ENCODE assay signal across 23 cellular contexts in genomic region chr6:167127785-167128531, GRCh38. TPM values are rescaled to one million over a fixed set of nuclear protein-coding genes. Genes with fewer than 3 reads are reported as not detected.
DNase-seq lines count a peak whose midpoint lies in the region; ATAC-seq, FAIRE-seq and TF ChIP-seq lines count a peak whose summit lies in the region.
"Had no signal": no experiment of that assay in that cellular context is flagged by ENCODE, and none has a peak within 500 bp of the region (broad histone marks: within the 10 kb centered on the region; RNA-seq: fewer than 3 reads in every experiment).

No MANE protein-coding gene starts in this region.

- DNase-seq in HepG2 (ENCODE audit: low spot score), result no peak
- DNase-seq in right lobe of liver, result no peak
- no peak for DNase-seq in GM12878 (ENCODE audit: low read depth, low spot score)
- DNase-seq in stimulated activated naive B cell treated with anti-CD40 and anti-IgM and Interleukin-4, amounts not matched to agents 10 μg/mL and 1 μg/mL and 100 μg/mL, for 72 hours, result no peak
- no peak for DNase-seq in PC-3
- DNase-seq in NCI-H69 (lab: John Stamatoyannopoulos, UW), result no peak
- DNase-seq: activated CD4-positive, alpha-beta T cell treated with anti-CD3 and anti-CD28 coated beads, Interleukin-2, amount 10 ng/mL, durations not matched to agents 7 days and 5 days; activated naive CD4-positive, alpha-beta T cell treated with anti-CD3 and anti-CD28 coated beads, Interleukin-2, amount 50 U/mL, for 16 hours; NCI-H1105; NK-92 treated with Interleukin-12 subunit alpha and Interleukin-12 subunit beta, amount 100 ng/mL, for 24 hours; occipital lobe; RPMI8226; stomach had no signal

- no peak for TF ChIP-seq EP300 in HepG2 (IDR thresholded peaks at IDR 0.05; ENCODE audit: low read depth in 2 of 2, low read length in 2 of 2)
- no peak for TF ChIP-seq EP300 in HepG2 (CRISPR knock-in tag; IDR thresholded peaks at IDR 0.05; ENCODE audit: borderline replicate concordance)
- TF ChIP-seq EP300 in GM12878 (IDR thresholded peaks at IDR 0.05; ENCODE audit: borderline replicate concordance in 1 of 2, control insufficient read depth in 1 of 2, low read depth in 2 of 2, low read length in 2 of 2), result no peak

- H3K4me1 Mint-ChIP-seq in stimulated activated naive B cell treated with anti-CD40 and anti-IgM and Interleukin-4, amounts not matched to agents 10 μg/mL and 1 μg/mL and 100 μg/mL, for 72 hours, result peaks cover 63 to 90% of the 10 kb centered on the region in 2 donors

- POLR2A ChIA-PET in HepG2 (lab: Yijun Ruan, JAX) (interaction anchor here (1.2 kb wide), 1 partner anchor 13 kb away, joined by 5 read pairs; no protein-coding TSS in a partner anchor), GM12878 (lab: Charles Lee) (interaction anchor here (0.8 to 14.7 kb wide), 8 partner anchors 8 to 85 kb away, joined by 3 to 279 read pairs (median 6); partner anchors contain the start of gene CCR6), PC-3 (lab: Charles Lee; ENCODE audit: unreplicated experiment) (no interaction called here)

- H3K4me3 Mint-ChIP-seq in stimulated activated naive B cell treated with anti-CD40 and anti-IgM and Interleukin-4, amounts not matched to agents 10 μg/mL and 1 μg/mL and 100 μg/mL, for 72 hours, result peak overlapping the region; percentile 28 to 39
- H3K4me3 Mint-ChIP-seq: activated CD4-positive, alpha-beta T cell treated with anti-CD3 and anti-CD28 coated beads, Interleukin-2, amount 10 ng/mL, durations not matched to agents 7 days and 5 days had no signal

- no peak for TF ChIP-seq RAD21 in HepG2 (CRISPR knock-in tag; IDR thresholded peaks at IDR 0.05)
- no peak for TF ChIP-seq RAD21 in GM12878 (IDR thresholded peaks at IDR 0.05; ENCODE audit: insufficient read depth, low read depth, low read length)

- 80% methylated on average over 14 of the region's 14 CpGs for WGBS in HepG2 (ENCODE audit: low lambda C conversion rate)
- 71% methylated on average over 5 of the region's 14 CpGs for WGBS in right lobe of liver (ENCODE audit: insufficient coverage, low coverage, low lambda C conversion rate, missing lambda C conversion rate)
- 10% methylated on average over 14 of the region's 14 CpGs for WGBS in GM12878 (ENCODE audit: insufficient coverage, insufficient replicate concordance, low lambda C conversion rate, missing lambda C conversion rate)

- CTCF ChIA-PET in HepG2 (lab: Yijun Ruan, JAX; ENCODE audit: low intra/inter-chr PET ratio, low total read pairs), result no interaction called here
- CTCF ChIA-PET in GM12878 (lab: Yijun Ruan, JAX), result interaction anchor here (0.6 to 5.3 kb wide), 17 partner anchors 12 to 747 kb away, joined by 3 to 60 read pairs (median 5); partner anchors contain the start of gene CEP43
- CTCF ChIA-PET in PC-3 (lab: Charles Lee), result no interaction called here

- H3K79me2 ChIP-seq in HepG2 (ENCODE audit: insufficient read depth, low read length) (peaks cover 9% of the 10 kb centered on the region), GM12878 (ENCODE audit: control insufficient read depth, insufficient read depth, low read length) (peaks cover 14% of the 10 kb centered on the region), PC-3 (ENCODE audit: low read length) (no peaks in the 10 kb centered on the region)

- no peak overlapping the region for H3K9ac ChIP-seq in HepG2 (ENCODE audit: insufficient read depth, low read depth, low read length)
- H3K9ac ChIP-seq in GM12878 (ENCODE audit: control insufficient read depth, insufficient read depth, low read length), result no peak overlapping the region
- no peak overlapping the region for H3K9ac ChIP-seq in PC-3 (ENCODE audit: low read length)
- H3K9ac ChIP-seq: BLaER1 had no signal

- no peak for ATAC-seq in HepG2
- ATAC-seq in right lobe of liver, result no peak
- peak; percentile 58 for ATAC-seq in HG02943 (IDR thresholded peaks at IDR 0.05; ENCODE audit: low read depth, unreplicated experiment)
- ATAC-seq in GM12878, result peak; percentile 44
- peak in 1 of 2 donors; percentile 21 for ATAC-seq in stimulated activated naive B cell treated with anti-CD40 and anti-IgM and Interleukin-4, amounts not matched to agents 10 μg/mL and 1 μg/mL and 100 μg/mL, for 72 hours (replicated peaks)
- ATAC-seq in PC-3, result no peak
- no peak for ATAC-seq in HG02870 (IDR thresholded peaks at IDR 0.05; ENCODE audit: unreplicated experiment)
- ATAC-seq: HCT116 had no signal

- no peak for FAIRE-seq in HepG2 (lab: Jason Lieb, UNC)
- no peak for FAIRE-seq in GM12878 (lab: Jason Lieb, UNC)
- FAIRE-seq: colon had no signal

- H3K9me3 Mint-ChIP-seq in stimulated activated naive B cell treated with anti-CD40 and anti-IgM and Interleukin-4, amounts not matched to agents 10 μg/mL and 1 μg/mL and 100 μg/mL, for 72 hours, result peaks cover 2 to 4% of the 10 kb centered on the region in 2 donors

- H3K27me3 ChIP-seq in HepG2 (ENCODE audit: control insufficient read depth in 1 of 2, insufficient read depth in 2 of 2, low read length in 2 of 2), result no peaks in the 10 kb centered on the region
- H3K27me3 ChIP-seq in right lobe of liver, result no peaks in the 10 kb centered on the region
- no peaks in the 10 kb centered on the region for H3K27me3 ChIP-seq in GM12878 (replicated peaks in 1 of 2; ENCODE audit: control insufficient read depth in 2 of 2, insufficient read depth in 2 of 2, low read length in 1 of 2)
- peaks cover 24% of the 10 kb centered on the region for H3K27me3 ChIP-seq in PC-3 (ENCODE audit: low read length)
- H3K27me3 ChIP-seq: BLaER1, right atrium auricular region had no signal

- H2AFZ ChIP-seq in HepG2 (ENCODE audit: low read length), result no peak overlapping the region
- H2AFZ ChIP-seq in GM12878 (ENCODE audit: control insufficient read depth, low read depth, low read length), result no peak overlapping the region
- no peak overlapping the region for H2AFZ ChIP-seq in PC-3 (ENCODE audit: low read length)

- H3K4me1 ChIP-seq in HepG2 (ENCODE audit: insufficient read depth, low read length), result peaks cover 72% of the 10 kb centered on the region
- peaks cover 0 to 7% (median 2%) of the 10 kb centered on the region in 4 donors for H3K4me1 ChIP-seq in right lobe of liver
- H3K4me1 ChIP-seq in GM12878 (ENCODE audit: control insufficient read depth, insufficient read depth, low read length), result peaks cover 36% of the 10 kb centered on the region
- H3K4me1 ChIP-seq in PC-3 (ENCODE audit: insufficient read depth, low read length), result no peaks in the 10 kb centered on the region
- H3K4me1 ChIP-seq: right atrium auricular region had no signal

- H3K27ac ChIP-seq in HepG2 (ENCODE audit: extremely low read length, insufficient read depth, low read length), result no peak overlapping the region
- H3K27ac ChIP-seq in right lobe of liver, result no peak overlapping the region
- H3K27ac ChIP-seq in GM12878 (ENCODE audit: control insufficient read depth, insufficient read depth), result peak overlapping the region; percentile 21; the same call in 1 of the 2 replicates
- no peak overlapping the region for H3K27ac ChIP-seq in PC-3 (ENCODE audit: low read length)
- H3K27ac ChIP-seq: 22Rv1, BLaER1, right atrium auricular region, stomach had no signal

- no peaks in the 10 kb centered on the region for H3K9me3 ChIP-seq in HepG2 (ENCODE audit: low read length)
- no peaks in the 10 kb centered on the region for H3K9me3 ChIP-seq in right lobe of liver
- H3K9me3 ChIP-seq in GM12878 (replicated peaks; ENCODE audit: control insufficient read depth, insufficient read depth, low read length), result peaks cover 5% of the 10 kb centered on the region; the same call in 2 of the 3 replicates
- no peaks in the 10 kb centered on the region for H3K9me3 ChIP-seq in PC-3 (ENCODE audit: low read length)
- H3K9me3 ChIP-seq: right atrium auricular region, stomach had no signal

- in situ Hi-C loops in HepG2 (cut with HindIII; ENCODE audit: extremely low pct_ligation_motif_present, low pct_unique_long_range_greater_than_20kb), result loop anchor here (25.0 kb wide), 1 partner anchor 116 kb away; no protein-coding TSS in a partner anchor
- in situ Hi-C loops in GM12878 (cut with MboI), result loop anchor here (25.0 kb wide), 1 partner anchor 116 kb away; no protein-coding TSS in a partner anchor

- H3K27me3 Mint-ChIP-seq in stimulated activated naive B cell treated with anti-CD40 and anti-IgM and Interleukin-4, amounts not matched to agents 10 μg/mL and 1 μg/mL and 100 μg/mL, for 72 hours, result no peaks in the 10 kb centered on the region
- H3K27me3 Mint-ChIP-seq: activated CD4-positive, alpha-beta T cell treated with anti-CD3 and anti-CD28 coated beads, Interleukin-2, amount 10 ng/mL, durations not matched to agents 7 days and 5 days had no signal

- H3K36me3 ChIP-seq in HepG2 (replicated peaks in 1 of 2; ENCODE audit: control insufficient read depth in 1 of 2, insufficient read depth in 2 of 2, low read length in 2 of 2), result 0 out of 5 replicates have a peak, but pooled peaks cover 0 to 4% of the 10 kb centered on the region in 2 experiments
- H3K36me3 ChIP-seq in right lobe of liver, result no peaks in the 10 kb centered on the region
- H3K36me3 ChIP-seq in GM12878 (ENCODE audit: control insufficient read depth in 2 of 2, insufficient read depth in 2 of 2, low read length in 1 of 2), result no peaks in the 10 kb centered on the region
- no peaks in the 10 kb centered on the region for H3K36me3 ChIP-seq in PC-3 (ENCODE audit: low read depth, low read length)
- H3K36me3 ChIP-seq: BLaER1, right atrium auricular region, stomach had no signal

- no peaks in the 10 kb centered on the region for H3K9me2 ChIP-seq in PC-3 (replicated peaks; ENCODE audit: low read length)

- peak overlapping the region; percentile 72 for H3K27ac Mint-ChIP-seq in stimulated activated naive B cell treated with anti-CD40 and anti-IgM and Interleukin-4, amounts not matched to agents 10 μg/mL and 1 μg/mL and 100 μg/mL, for 72 hours
- H3K27ac Mint-ChIP-seq: activated CD4-positive, alpha-beta T cell treated with anti-CD3 and anti-CD28 coated beads, Interleukin-2, amount 10 ng/mL, durations not matched to agents 7 days and 5 days had no signal

- TF ChIP-seq POLR2A in HepG2 (IDR thresholded peaks at IDR 0.05; ENCODE audit: insufficient read depth in 1 of 2, low read depth in 2 of 2, low read length in 2 of 2) (no peak), right lobe of liver (IDR thresholded peaks at IDR 0.05) (no peak), GM12878 (IDR thresholded peaks at IDR 0.05; ENCODE audit: low read depth, low read length) (no peak)

- no TSS peak for BruUV-seq in HepG2 (replicated peaks; lab: Mats Ljungman, UMichigan)
- BruUV-seq in GM12878 (replicated peaks; lab: Mats Ljungman, UMichigan), result no TSS peak
- BruUV-seq in PC-3 (replicated peaks; lab: Mats Ljungman, UMichigan), result no TSS peak

- H3K36me3 Mint-ChIP-seq in stimulated activated naive B cell treated with anti-CD40 and anti-IgM and Interleukin-4, amounts not matched to agents 10 μg/mL and 1 μg/mL and 100 μg/mL, for 72 hours, result peaks cover 4 to 6% of the 10 kb centered on the region in 2 donors

- SMC1A ChIA-PET in GM12878 (lab: Charles Lee; ENCODE audit: uncharacterized antibody, unreplicated experiment), result interaction anchor here (0.7 to 21.7 kb wide), 16 partner anchors 7 to 354 kb away, joined by 3 to 542 read pairs (median 10); partner anchors contain the start of genes CCR6 and CEP43

- no peaks in the 10 kb centered on the region for H3F3A ChIP-seq in PC-3 (ENCODE audit: low read length, unreplicated experiment)

- H3K4me3 ChIP-seq in HepG2 (replicated peaks in 1 of 3; ENCODE audit: insufficient read depth in 1 of 3, low read depth in 2 of 3, low read length in 3 of 3), result no peak overlapping the region
- no peak overlapping the region for H3K4me3 ChIP-seq in right lobe of liver
- H3K4me3 ChIP-seq in GM12878, result no peak overlapping the region
- H3K4me3 ChIP-seq in PC-3 (ENCODE audit: low read length), result no peak overlapping the region
- H3K4me3 ChIP-seq: BLaER1, right atrium auricular region, stomach had no signal

- RAD21 ChIA-PET in GM12878 (lab: Charles Lee; ENCODE audit: unreplicated experiment), result interaction anchor here (0.9 to 5.7 kb wide), 9 partner anchors 12 to 171 kb away, joined by 3 to 84 read pairs (median 15); partner anchors contain the start of gene CEP43

- no peak overlapping the region for H3K4me2 ChIP-seq in HepG2 (ENCODE audit: low read depth, low read length)
- no peak overlapping the region for H3K4me2 ChIP-seq in GM12878 (ENCODE audit: control insufficient read depth, insufficient read depth)
- H3K4me2 ChIP-seq in PC-3 (ENCODE audit: low read length), result no peak overlapping the region

- H4K20me1 ChIP-seq in HepG2 (ENCODE audit: insufficient read depth, low read length), result no peaks in the 10 kb centered on the region
- H4K20me1 ChIP-seq in GM12878 (ENCODE audit: control insufficient read depth, insufficient read depth), result no peaks in the 10 kb centered on the region
- no peaks in the 10 kb centered on the region for H4K20me1 ChIP-seq in PC-3 (ENCODE audit: low read length)
- H4K20me1 ChIP-seq: BLaER1 had no signal

- intact Hi-C loops in HepG2 (cut with micrococcal nuclease; ENCODE audit: unreplicated experiment), result no loop called here
- intact Hi-C loops in right lobe of liver (cut with DNase I), result no loop called here
- intact Hi-C loops in GM12878 (cut with micrococcal nuclease; ENCODE audit: unreplicated experiment), result loop anchor here (2.0 to 10.0 kb wide), 2 partner anchors 49 to 173 kb away; partner anchors contain the start of gene RNASET2
- intact Hi-C loops in PC-3 (cut with micrococcal nuclease), result no loop called here

- TF ChIP-seq CTCF in HepG2 (CRISPR knock-in tag; IDR thresholded peaks at IDR 0.05) (no peak), right lobe of liver (IDR thresholded peaks at IDR 0.05) (no peak), GM12878 (IDR thresholded peaks at IDR 0.05 in 2 of 3, conservative IDR thresholded peaks at IDR 0.05 in 1 of 3; ENCODE audit: control insufficient read depth in 2 of 3, extremely low read depth in 1 of 3, insufficient read depth in 1 of 3, low read depth in 3 of 3, low read length in 3 of 3) (peak in 1 of 3 experiments; percentile 19; a peak in 1 of 6 replicates), PC-3 (conservative IDR thresholded peaks at IDR 0.05; ENCODE audit: low read depth, low read length) (no peak)

RNA-seq across cellular contexts. Expression of gene CCR6, which starts 5.1 kb away (rescaled TPM):
- total RNA-seq in HepG2 (2016; rRNA removed; fragmentation: Illumina TruSeq; extraction: Trizol) (4.2 and 4.5 TPM in 2 replicates), right lobe of liver (under 1 TPM in 3 of 6 experiments, not detected in 3; 0.06 to 0.58 (median 0.12) TPM), GM12878 (2014; rRNA removed) (7.2 and 7.6 TPM in 2 replicates), GM12878 (2014; rRNA removed; fragmentation: Illumina TruSeq; extraction: Trizol) (6.6 and 7.5 TPM in 2 replicates), GM12878 (2021) (5.6 and 7.3 TPM in 2 replicates), PC-3 (2014; rRNA removed) (not detected in 2 replicates)
- 0.10 TPM in 1 of 2 replicates, not detected in the other for total RNA-seq in HepG2 (2016; cell fraction: cytosol; rRNA removed; fragmentation: Illumina TruSeq; extraction: Trizol; ENCODE audit: low read depth)
- 4.0 and 4.5 TPM in 2 replicates for total RNA-seq in HepG2 (2016; cell fraction: insoluble cytoplasmic fraction; rRNA removed; fragmentation: Illumina TruSeq; extraction: Trizol)
- total RNA-seq in HepG2 (2016; cell fraction: membrane; rRNA removed; fragmentation: Illumina TruSeq; extraction: Trizol), result 1.2 and 1.3 TPM in 2 replicates
- total RNA-seq in HepG2 (2016; cell fraction: nucleus; rRNA removed; fragmentation: Illumina TruSeq; extraction: Trizol), result 0.56 and 1.4 TPM in 2 replicates
- polyA plus RNA-seq in HepG2 (2011; rRNA removed) (8.7 and 11.3 TPM in 2 replicates), GM12878 (2011; rRNA removed) (5.6 and 7.0 TPM in 2 replicates), GM12878 (2014; fragmentation: Illumina TruSeq; extraction: Trizol) (7.6 and 8.1 TPM in 2 replicates), GM12878 (2014; fragmentation: Nextera tagmentation; extraction: Ambion mirVana) (1 to 10 TPM; 5.5 to 6.8 TPM), GM12878 (2014; rRNA removed) (4.8 and 5.6 TPM in 2 replicates), GM12878 (2016; fragmentation: Nextera tagmentation; extraction: Ambion mirVana) (1 to 10 TPM; 2.2 to 3.3 TPM)
- 11.0 and 18.6 TPM in 2 replicates for polyA plus RNA-seq in HepG2 (2011; cell fraction: cytosol; rRNA removed)
- 3.2 and 3.5 TPM in 2 replicates for polyA plus RNA-seq in HepG2 (2011; cell fraction: nucleus; rRNA removed)
- 9.4 and 18.5 TPM in 2 replicates for polyA plus RNA-seq in HepG2 (2012)
- 0.07 and 0.20 TPM in 2 replicates for polyA plus RNA-seq in HepG2 (2016; cell fraction: cytosol; fragmentation: Illumina TruSeq; extraction: Trizol; ENCODE audit: low read depth)
- 2.7 and 3.0 TPM in 2 replicates for polyA plus RNA-seq in HepG2 (2016; cell fraction: insoluble cytoplasmic fraction; fragmentation: Illumina TruSeq; extraction: Trizol; ENCODE audit: low read depth)
- 0.43 and 0.55 TPM in 2 replicates for polyA plus RNA-seq in HepG2 (2016; cell fraction: membrane; fragmentation: Illumina TruSeq; extraction: Trizol; ENCODE audit: low read depth)
- 1.1 and 2.3 TPM in 2 replicates for polyA plus RNA-seq in HepG2 (2016; cell fraction: nucleus; fragmentation: Illumina TruSeq; extraction: Trizol; ENCODE audit: insufficient read depth, low read depth)
- polyA minus RNA-seq in HepG2 (2011; rRNA and poly(A)+ RNA removed; ENCODE audit: low replicate concordance), result 31.5 TPM in 1 of 2 replicates, not detected in the other
- 9.9 and 14.7 TPM in 2 replicates for polyA minus RNA-seq in HepG2 (2011; cell fraction: cytosol; rRNA and poly(A)+ RNA removed)
- 0.77 and 1.4 TPM in 2 replicates for polyA minus RNA-seq in HepG2 (2011; cell fraction: nucleus; rRNA and poly(A)+ RNA removed)
- total RNA-seq in GM12878 (2013; cell fraction: nucleolus; rRNA removed), result 2.4 and 2.7 TPM in 2 replicates
- 2.3 TPM for polyA plus RNA-seq in GM12878 (2011; ENCODE audit: low read depth)
- polyA plus RNA-seq in GM12878 (2011; cell fraction: cytosol; rRNA removed), result 7.5 and 7.6 TPM in 2 replicates
- polyA plus RNA-seq in GM12878 (2011; cell fraction: nucleus; rRNA removed), result 0.67 and 1.7 TPM in 2 replicates
- polyA plus RNA-seq in GM12878 (2012), result 1.9 and 3.1 TPM in 2 replicates
- 12.6 and 15.8 TPM in 2 replicates for polyA minus RNA-seq in GM12878 (2011; rRNA and poly(A)+ RNA removed)
- polyA minus RNA-seq in GM12878 (2011; cell fraction: cytosol; rRNA and poly(A)+ RNA removed), result 1.1 and 2.7 TPM in 2 replicates
- polyA minus RNA-seq in GM12878 (2011; cell fraction: nucleus; rRNA and poly(A)+ RNA removed), result 0.73 and 1.3 TPM in 2 replicates
- total RNA-seq: fibroblast of villous mesenchyme, occipital lobe, ureter had no signal

RNA-seq across cellular contexts. Expression of gene GPR31, which starts 29.8 kb away (rescaled TPM):
- total RNA-seq in HepG2 (2016; rRNA removed; fragmentation: Illumina TruSeq; extraction: Trizol), result not detected in 2 replicates
- not detected in 2 replicates for total RNA-seq in HepG2 (2016; cell fraction: cytosol; rRNA removed; fragmentation: Illumina TruSeq; extraction: Trizol; ENCODE audit: low read depth)
- total RNA-seq in HepG2 (2016; cell fraction: insoluble cytoplasmic fraction; rRNA removed; fragmentation: Illumina TruSeq; extraction: Trizol), result not detected in 2 replicates
- total RNA-seq in HepG2 (2016; cell fraction: membrane; rRNA removed; fragmentation: Illumina TruSeq; extraction: Trizol), result not detected in 2 replicates
- total RNA-seq in HepG2 (2016; cell fraction: nucleus; rRNA removed; fragmentation: Illumina TruSeq; extraction: Trizol), result not detected in 2 replicates
- not detected in 2 replicates for polyA plus RNA-seq in HepG2 (2011; rRNA removed)
- polyA plus RNA-seq in HepG2 (2011; cell fraction: cytosol; rRNA removed), result not detected in 2 replicates
- not detected in 2 replicates for polyA plus RNA-seq in HepG2 (2011; cell fraction: nucleus; rRNA removed)
- polyA plus RNA-seq in HepG2 (2012), result not detected in 2 replicates
- not detected in 2 replicates for polyA plus RNA-seq in HepG2 (2016; cell fraction: cytosol; fragmentation: Illumina TruSeq; extraction: Trizol; ENCODE audit: low read depth)
- polyA plus RNA-seq in HepG2 (2016; cell fraction: insoluble cytoplasmic fraction; fragmentation: Illumina TruSeq; extraction: Trizol; ENCODE audit: low read depth), result not detected in 2 replicates
- not detected in 2 replicates for polyA plus RNA-seq in HepG2 (2016; cell fraction: membrane; fragmentation: Illumina TruSeq; extraction: Trizol; ENCODE audit: low read depth)
- polyA plus RNA-seq in HepG2 (2016; cell fraction: nucleus; fragmentation: Illumina TruSeq; extraction: Trizol; ENCODE audit: insufficient read depth, low read depth), result not detected in 2 replicates
- polyA minus RNA-seq in HepG2 (2011; rRNA and poly(A)+ RNA removed; ENCODE audit: low replicate concordance), result not detected in 2 replicates
- not detected in 2 replicates for polyA minus RNA-seq in HepG2 (2011; cell fraction: cytosol; rRNA and poly(A)+ RNA removed)
- not detected in 2 replicates for polyA minus RNA-seq in HepG2 (2011; cell fraction: nucleus; rRNA and poly(A)+ RNA removed)
- total RNA-seq in right lobe of liver, result not detected
- total RNA-seq in GM12878 (2013; cell fraction: nucleolus; rRNA removed), result not detected in 2 replicates
- not detected in 2 replicates for total RNA-seq in GM12878 (2014; rRNA removed)
- total RNA-seq in GM12878 (2014; rRNA removed; fragmentation: Illumina TruSeq; extraction: Trizol), result not detected in 2 replicates
- not detected in 2 replicates for total RNA-seq in GM12878 (2021)
- not detected for polyA plus RNA-seq in GM12878 (2011; ENCODE audit: low read depth)
- not detected in 2 replicates for polyA plus RNA-seq in GM12878 (2011; rRNA removed)
- polyA plus RNA-seq in GM12878 (2011; cell fraction: cytosol; rRNA removed), result not detected in 2 replicates
- polyA plus RNA-seq in GM12878 (2011; cell fraction: nucleus; rRNA removed), result not detected in 2 replicates
- not detected in 2 replicates for polyA plus RNA-seq in GM12878 (2012)
- not detected in 2 replicates for polyA plus RNA-seq in GM12878 (2014; fragmentation: Illumina TruSeq; extraction: Trizol)
- polyA plus RNA-seq in GM12878 (2014; fragmentation: Nextera tagmentation; extraction: Ambion mirVana), result not detected
- polyA plus RNA-seq in GM12878 (2014; rRNA removed), result not detected in 2 replicates
- polyA plus RNA-seq in GM12878 (2016; fragmentation: Nextera tagmentation; extraction: Ambion mirVana), result not detected
- polyA minus RNA-seq in GM12878 (2011; rRNA and poly(A)+ RNA removed), result not detected in 2 replicates
- not detected in 2 replicates for polyA minus RNA-seq in GM12878 (2011; cell fraction: cytosol; rRNA and poly(A)+ RNA removed)
- polyA minus RNA-seq in GM12878 (2011; cell fraction: nucleus; rRNA and poly(A)+ RNA removed), result not detected in 2 replicates
- total RNA-seq in PC-3 (2014; rRNA removed), result not detected in 2 replicates
- total RNA-seq: activated CD4-positive, alpha-beta T cell treated with anti-CD3 and anti-CD28 coated beads, Interleukin-2, amount 10 ng/mL, durations not matched to agents 7 days and 5 days; fibroblast of villous mesenchyme; mononuclear cell; occipital lobe; right atrium auricular region; ureter had no signal
- polyA plus RNA-seq: stomach had no signal

Comparison
In these comparisons a context has a peak if more than half of its experiments do, and no peak if none do; other contexts are left out.
1. ATAC-seq: peak in HG02943 (single experiment) and GM12878 (single experiment); none in HepG2 (single experiment), right lobe of liver (0 of 4), PC-3 (single experiment) and HG02870 (single experiment).
2. Of the 75 proteins assayed by ChIP-seq in both HepG2 and GM12878: peak only in HepG2: none; only in GM12878: IKZF1 and NR2F1; in both: ZNF687; in neither: 70; mixed calls (peak in some experiments, not most) for 2.